Comparison of ENCODE assay signal across 8 cellular contexts in genomic region chr2:174247474-174248186, GRCh38. TPM values are rescaled to one million over a fixed set of nuclear protein-coding genes. Genes with fewer than 3 reads are reported as not detected.
A peak's percentile ranks its signal among the peaks of the same experiment; 100 is the strongest.
DNase-seq lines count a peak whose midpoint lies in the region; ATAC-seq and TF ChIP-seq lines count a peak whose summit lies in the region.

No MANE protein-coding gene starts in this region.

- intact Hi-C loops in left cardiac atrium (cut with DNase I) = no loop called here

- POLR2A ChIA-PET in activated CD8-positive, alpha-beta T cell treated with anti-CD3 and anti-CD28 coated beads, Interleukin-2, amount 10 ng/mL, durations not matched to agents 7 days and 5 days (lab: Charles Lee) = no interaction called here

- peak overlapping the region; percentile 79 for H3K4me3 Mint-ChIP-seq in activated CD8-positive, alpha-beta T cell treated with anti-CD3 and anti-CD28 coated beads, Interleukin-2, amount 10 ng/mL, durations not matched to agents 7 days and 5 days
- H3K4me3 Mint-ChIP-seq in progenitor cell of endocrine pancreas (ENCODE audit: low read depth) = peak overlapping the region; percentile 86

- WGBS in HUES64 = 12% methylated on average over 14 of the region's 14 CpGs

- H3K27ac Mint-ChIP-seq in activated CD8-positive, alpha-beta T cell treated with anti-CD3 and anti-CD28 coated beads, Interleukin-2, amount 10 ng/mL, durations not matched to agents 7 days and 5 days = peak overlapping the region; percentile 85
- peak overlapping the region; percentile 95 for H3K27ac Mint-ChIP-seq in progenitor cell of endocrine pancreas

- H3K9ac ChIP-seq in ES-I3 (ENCODE audit: low read depth, low read length) (peak overlapping the region; percentile 70), HUES64 (ENCODE audit: low read depth, low read length) (peak overlapping the region; percentile 88)

- peaks cover 6% of the 10 kb centered on the region for H3K27me3 ChIP-seq in HUES64 (ENCODE audit: insufficient read depth, low read length)

- H3K4me1 Mint-ChIP-seq in activated CD8-positive, alpha-beta T cell treated with anti-CD3 and anti-CD28 coated beads, Interleukin-2, amount 10 ng/mL, durations not matched to agents 7 days and 5 days (ENCODE audit: low read depth) = peaks cover 26% of the 10 kb centered on the region
- H3K4me1 Mint-ChIP-seq in progenitor cell of endocrine pancreas (ENCODE audit: low read depth) = peaks cover 17% of the 10 kb centered on the region

- DNase-seq in activated CD8-positive, alpha-beta T cell treated with anti-CD3 and anti-CD28 coated beads, Interleukin-2, amount 10 ng/mL, durations not matched to agents 7 days and 5 days = peak; percentile 24
- DNase-seq in left cardiac atrium (no peak), progenitor cell of endocrine pancreas (ENCODE audit: low spot score, unreplicated experiment) (no peak)

- H3K27ac ChIP-seq in HUES64 (ENCODE audit: low read depth, low read length) = peak overlapping the region; percentile 81; the same call in 1 of the 2 replicates

- H3K36me3 ChIP-seq in ES-I3 (ENCODE audit: insufficient read depth, low read length) (peaks cover 6% of the 10 kb centered on the region; the same call in 1 of the 2 replicates), HUES64 (ENCODE audit: insufficient read depth, low read length) (peaks cover 24% of the 10 kb centered on the region)

- H3K27me3 Mint-ChIP-seq in activated CD8-positive, alpha-beta T cell treated with anti-CD3 and anti-CD28 coated beads, Interleukin-2, amount 10 ng/mL, durations not matched to agents 7 days and 5 days (ENCODE audit: low read depth) = no peaks in the 10 kb centered on the region
- no peaks in the 10 kb centered on the region for H3K27me3 Mint-ChIP-seq in progenitor cell of endocrine pancreas

- H3K9me3 ChIP-seq in ES-I3 (ENCODE audit: control insufficient read depth, insufficient read depth, low read length) = no peaks in the 10 kb centered on the region
- no peaks in the 10 kb centered on the region for H3K9me3 ChIP-seq in HUES64 (ENCODE audit: insufficient read depth, low read depth, low read length)

- H3K9me3 Mint-ChIP-seq in activated CD8-positive, alpha-beta T cell treated with anti-CD3 and anti-CD28 coated beads, Interleukin-2, amount 10 ng/mL, durations not matched to agents 7 days and 5 days (ENCODE audit: insufficient read depth) = no peaks in the 10 kb centered on the region
- H3K9me3 Mint-ChIP-seq in progenitor cell of endocrine pancreas (ENCODE audit: low read depth) = peaks cover 3% of the 10 kb centered on the region

- peak overlapping the region; percentile 89 for H3K4me3 ChIP-seq in HUES64 (ENCODE audit: low read length)

- H3K4me1 ChIP-seq in ES-I3 (ENCODE audit: insufficient read depth, low read length) (0 out of 2 replicates have a peak, but pooled peaks cover 10% of the 10 kb centered on the region), HUES64 (ENCODE audit: insufficient read depth, low read length) (peaks cover 5% of the 10 kb centered on the region)

- CTCF ChIA-PET in activated CD8-positive, alpha-beta T cell treated with anti-CD3 and anti-CD28 coated beads, Interleukin-2, amount 10 ng/mL, durations not matched to agents 7 days and 5 days (lab: Charles Lee) = interaction anchor here (1.5 kb wide), 2 partner anchors 13 to 94 kb away, joined by 5 to 6 read pairs; no protein-coding TSS in a partner anchor

- H3K36me3 Mint-ChIP-seq in activated CD8-positive, alpha-beta T cell treated with anti-CD3 and anti-CD28 coated beads, Interleukin-2, amount 10 ng/mL, durations not matched to agents 7 days and 5 days (ENCODE audit: low read depth) = peaks cover 22% of the 10 kb centered on the region
- H3K36me3 Mint-ChIP-seq in progenitor cell of endocrine pancreas (ENCODE audit: insufficient read depth) = peaks cover 14% of the 10 kb centered on the region

- TF ChIP-seq CTCF in progenitor cell of endocrine pancreas (IDR thresholded peaks at IDR 0.05; ENCODE audit: unreplicated experiment) = no peak

- ATAC-seq in GM21526 (IDR thresholded peaks at IDR 0.05; ENCODE audit: low FRiP score, unreplicated experiment) (peak; percentile 14), left cardiac atrium (peak; percentile 1 to 22), GM19397 (IDR thresholded peaks at IDR 0.05; ENCODE audit: unreplicated experiment) (no peak), HG02973 (IDR thresholded peaks at IDR 0.05; ENCODE audit: unreplicated experiment) (no peak)
- ATAC-seq in activated CD8-positive, alpha-beta T cell treated with anti-CD3 and anti-CD28 coated beads, Interleukin-2, amount 10 ng/mL, durations not matched to agents 7 days and 5 days = no peak

RNA-seq across cellular contexts. Expression of gene OLA1, which starts 0.7 kb away (rescaled TPM):
- polyA plus RNA-seq in HUES64 (2013, experiment 1 of 2) = 152 TPM
- polyA plus RNA-seq in HUES64 (2013, experiment 2 of 2) = 173 TPM
- 10 to 100 TPM; 71.6 to 73.1 TPM for total RNA-seq in activated CD8-positive, alpha-beta T cell treated with anti-CD3 and anti-CD28 coated beads, Interleukin-2, amount 10 ng/mL, durations not matched to agents 7 days and 5 days
- total RNA-seq in left cardiac atrium (10 to 100 TPM; 63.4 to 82.1 TPM), progenitor cell of endocrine pancreas (118 and 126 TPM in 2 replicates)

Comparison
In these comparisons a context has a peak if more than half of its experiments do, and no peak if none do; other contexts are left out.
1. ATAC-seq: peak in GM21526 (single experiment) and left cardiac atrium (2 of 2); none in activated CD8-positive, alpha-beta T cell treated with anti-CD3 and anti-CD28 coated beads, Interleukin-2, amount 10 ng/mL, durations not matched to agents 7 days and 5 days (single experiment), GM19397 (single experiment) and HG02973 (single experiment).